In the genomic region with DNA sequence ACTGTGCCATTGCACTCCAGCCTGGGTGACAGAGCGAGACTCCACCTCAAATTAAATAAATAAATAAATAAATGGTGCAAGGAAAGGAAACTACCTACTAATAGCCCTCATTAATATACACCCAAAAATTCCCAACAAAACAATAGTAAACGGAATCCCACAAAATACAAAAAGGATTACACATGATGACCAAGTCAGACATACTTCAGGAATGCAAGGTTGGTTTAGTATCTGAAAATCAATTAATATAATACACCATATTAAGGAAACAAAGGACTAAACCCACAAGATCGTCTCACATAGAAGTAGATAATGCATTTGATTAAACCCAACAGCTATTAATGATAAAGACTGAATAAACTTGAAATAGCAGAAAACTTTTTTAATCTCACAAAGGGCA, we compare ENCODE assay signal across 8 cellular contexts.
"Had no signal": no experiment of that assay in that cellular context is flagged by ENCODE, and none has a peak within 500 bp of the region (broad histone marks: within the 10 kb centered on the region; RNA-seq: fewer than 3 reads in every experiment).

No MANE protein-coding gene starts in this region.

- H3K27ac ChIP-seq: HL-60 had no signal

- H3K36me3 ChIP-seq: HAP-1 had no signal

- H3K4me1 ChIP-seq: HAP-1 had no signal

- ATAC-seq: HCT116, HepG2 had no signal

- DNase-seq: GOT3, H7, HFFc6, KG1 had no signal

- H3K4me3 ChIP-seq: HAP-1 had no signal

- FAIRE-seq: HepG2 had no signal

- H3K9me3 ChIP-seq: HAP-1 had no signal
